In the genomic region with DNA sequence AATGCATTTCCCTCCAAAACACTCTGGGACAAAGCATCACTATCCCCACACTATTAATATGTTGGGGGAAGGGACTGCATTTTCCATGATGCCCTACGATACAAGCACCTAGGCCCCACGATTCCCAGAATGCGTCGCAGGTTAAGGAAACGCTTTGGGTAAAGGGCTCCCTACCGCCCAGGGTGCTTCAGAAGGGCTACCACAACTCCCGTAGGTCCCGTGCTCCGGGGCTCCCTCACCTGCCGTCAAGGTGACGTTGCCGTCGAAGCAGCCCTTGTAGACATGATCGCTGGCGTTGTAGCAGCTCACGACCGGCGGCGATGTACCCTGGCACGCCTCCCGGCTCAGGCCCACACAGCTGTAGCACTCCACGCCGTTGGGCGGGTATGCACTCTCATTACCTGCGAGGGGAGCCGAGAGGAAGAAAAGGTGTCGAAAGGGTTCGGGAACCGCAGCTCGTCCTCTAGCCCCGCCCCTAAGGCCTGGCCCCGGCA, we compare ENCODE assay signal across 9 cellular contexts. TPM values are rescaled to one million over a fixed set of nuclear protein-coding genes. Genes with fewer than 3 reads are reported as not detected.
DNase-seq lines count a peak whose midpoint lies in the region; ATAC-seq and TF ChIP-seq lines count a peak whose summit lies in the region.
"Had no signal": no experiment of that assay in that cellular context is flagged by ENCODE, and none has a peak within 500 bp of the region (broad histone marks: within the 10 kb centered on the region; RNA-seq: fewer than 3 reads in every experiment).

No MANE protein-coding gene starts in this region.

- H3K9ac ChIP-seq in mesenchymal stem cell (ENCODE audit: low read length): peak overlapping the region; percentile 14

- peak in 2 of 3 donors; percentile 7 to 55 for TF ChIP-seq POLR2A in body of pancreas (IDR thresholded peaks at IDR 0.05)
- TF ChIP-seq POLR2A in uterus (IDR thresholded peaks at IDR 0.05): no peak

- H2BK15ac ChIP-seq in mesenchymal stem cell (ENCODE audit: low read depth, poor library complexity, severe bottlenecking): peak overlapping the region; percentile 91

- peak overlapping the region in 1 of 2 experiments; percentile 67 for H3K23ac ChIP-seq in mesenchymal stem cell (ENCODE audit: low read length in 2 of 2)

- peak overlapping the region; percentile 9 for H2BK5ac ChIP-seq in mesenchymal stem cell (ENCODE audit: low read depth, low read length, poor library complexity, severe bottlenecking)

- peak overlapping the region in 1 of 2 experiments; percentile 47 for H2BK12ac ChIP-seq in mesenchymal stem cell (ENCODE audit: low read length in 2 of 2)

- peaks cover 0 to 16% of the 10 kb centered on the region in 2 donors for H3K4me1 ChIP-seq in right atrium auricular region
- peaks cover 15% of the 10 kb centered on the region for H3K4me1 ChIP-seq in body of pancreas
- peaks cover 18% of the 10 kb centered on the region for H3K4me1 ChIP-seq in mesenchymal stem cell (ENCODE audit: control insufficient read depth, insufficient read depth, low read depth, low read length)
- peaks cover 0 to 8% of the 10 kb centered on the region in 2 donors for H3K4me1 ChIP-seq in uterus

- ATAC-seq in body of pancreas: no peak

- peak overlapping the region; percentile 99 for H2AFZ ChIP-seq in mesenchymal stem cell (ENCODE audit: low read depth, low read length)

- intact Hi-C loops in cardiac septum (cut with DNase I) (loop anchor here (5.0 kb wide), 1 partner anchor 39 kb away; the partner anchor contains the start of gene PHLDB3), body of pancreas (cut with DNase I) (no loop called here), uterus (cut with DNase I; ENCODE audit: low total_unique reads) (loop anchor here (5.0 kb wide), 1 partner anchor 54 kb away; no protein-coding TSS in a partner anchor)

- H4K91ac ChIP-seq in mesenchymal stem cell (ENCODE audit: low read length): no peak overlapping the region

- peak overlapping the region; percentile 51 to 72 for H3K4me3 ChIP-seq in right atrium auricular region
- H3K4me3 ChIP-seq in body of pancreas: peak overlapping the region in 1 of 2 donors; percentile 39
- H3K4me3 ChIP-seq in mesenchymal stem cell (ENCODE audit: insufficient read depth in 1 of 2, low read depth in 1 of 2, low read length in 2 of 2): peak overlapping the region; percentile 71 to 86
- H3K4me3 ChIP-seq in uterus: peak overlapping the region; percentile 62 to 65

- H3K14ac ChIP-seq in mesenchymal stem cell (ENCODE audit: low read length in 2 of 2): peak overlapping the region in 1 of 2 experiments; percentile 77

- H3K4ac ChIP-seq in mesenchymal stem cell (ENCODE audit: low read depth in 1 of 2, low read length in 2 of 2): peak overlapping the region in 1 of 2 experiments; percentile 71

- peak overlapping the region; percentile 96 for H3K4me2 ChIP-seq in mesenchymal stem cell (ENCODE audit: low read length, poor library complexity, severe bottlenecking)

- H3K36me3 ChIP-seq in right atrium auricular region (no peaks in the 10 kb centered on the region), body of pancreas (replicated peaks in 1 of 2; ENCODE audit: insufficient read depth in 1 of 2, low read depth in 2 of 2) (no peaks in the 10 kb centered on the region), mesenchymal stem cell (ENCODE audit: control insufficient read depth in 1 of 2, insufficient read depth in 2 of 2, low read depth in 1 of 2, low read length in 2 of 2) (no peaks in the 10 kb centered on the region), uterus (no peaks in the 10 kb centered on the region)

- H3K9me3 ChIP-seq in right atrium auricular region (no peaks in the 10 kb centered on the region), body of pancreas (no peaks in the 10 kb centered on the region), mesenchymal stem cell (ENCODE audit: control insufficient read depth, low read length) (no peaks in the 10 kb centered on the region), uterus (no peaks in the 10 kb centered on the region)

- H2AK5ac ChIP-seq in mesenchymal stem cell (ENCODE audit: low read length, severe bottlenecking): no peak overlapping the region

- DNase-seq in right atrium auricular region (ENCODE audit: low spot score): no peak
- DNase-seq in cardiac septum (ENCODE audit: low spot score): no peak
- no peak for DNase-seq in body of pancreas
- DNase-seq in mesenchymal stem cell: no peak
- DNase-seq in uterus: no peak
- no peak for DNase-seq in G401 (ENCODE audit: low spot score)
- DNase-seq in superior temporal gyrus (ENCODE audit: extremely low spot score): no peak
- DNase-seq in NCI-H1694 treated with DMSO at 0.1 percent for 48 hours (lab: John Stamatoyannopoulos, UW): no peak

- in situ Hi-C loops in G401 (cut with HindIII; ENCODE audit: low sequenced_read_pairs): no loop called here

- no peaks in the 10 kb centered on the region for H3K27me3 ChIP-seq in right atrium auricular region
- H3K27me3 ChIP-seq in body of pancreas: peaks cover 0 to 7% of the 10 kb centered on the region in 2 donors
- H3K27me3 ChIP-seq in mesenchymal stem cell (ENCODE audit: control insufficient read depth in 1 of 2, insufficient read depth in 1 of 2, low read length in 2 of 2): peaks cover 18 to 31% of the 10 kb centered on the region in 2 experiments
- H3K27me3 ChIP-seq in uterus: no peaks in the 10 kb centered on the region

- peak overlapping the region; percentile 29 for H4K8ac ChIP-seq in mesenchymal stem cell (ENCODE audit: low read length)

- peak overlapping the region; percentile 8 to 85 for H3K18ac ChIP-seq in mesenchymal stem cell (ENCODE audit: low read depth in 1 of 2, low read length in 2 of 2)

- TF ChIP-seq CTCF in right atrium auricular region (IDR thresholded peaks at IDR 0.05) (no peak), body of pancreas (IDR thresholded peaks at IDR 0.05) (no peak), uterus (IDR thresholded peaks at IDR 0.05) (peak in 1 of 4 experiments; percentile 2)

- H2BK120ac ChIP-seq in mesenchymal stem cell (ENCODE audit: low read depth, low read length): no peak overlapping the region

- 3 to 31% methylated on average over 11 to 32 of the region's 32 CpGs for WGBS in body of pancreas, 2 donors
- WGBS in mesenchymal stem cell: 5% methylated on average over 30 of the region's 32 CpGs

- H3K27ac ChIP-seq in right atrium auricular region (peak overlapping the region in 1 of 2 donors; percentile 83), body of pancreas (peak overlapping the region in 2 of 4 donors; percentile 60 to 83), mesenchymal stem cell (ENCODE audit: low read length, poor library complexity, severe bottlenecking) (no peak overlapping the region), uterus (peak overlapping the region; percentile 30 to 90)

- H3K79me1 ChIP-seq in mesenchymal stem cell (replicated peaks; ENCODE audit: low read length, poor library complexity, severe bottlenecking): no peaks in the 10 kb centered on the region

RNA-seq across cellular contexts. Expression of gene LYPD3, which starts 2.5 kb away (rescaled TPM):
- total RNA-seq in right atrium auricular region (under 1 TPM in 1 of 2 donors, not detected in 1; 0.90 TPM), cardiac septum (not detected), body of pancreas (under 1 TPM in 1 of 2 donors, not detected in 1; 0.26 TPM), uterus (1 to 10 TPM in 1 of 4 donors, under 1 TPM in 1, not detected in 2; 0.28 to 2.4 TPM)
- 0.54 TPM for polyA plus RNA-seq in mesenchymal stem cell (2013, experiment 1 of 2)
- 0.55 TPM for polyA plus RNA-seq in mesenchymal stem cell (2013, experiment 2 of 2)
- not detected in 2 replicates for total RNA-seq in G401 (2014; rRNA removed; shearing (Covaris generic))

RNA-seq across cellular contexts. Expression of gene PHLDB3, which starts 41.6 kb away (rescaled TPM):
- total RNA-seq in right atrium auricular region (1 to 10 TPM; 3.6 to 7.7 TPM), cardiac septum (7.3 TPM), body of pancreas (10 to 100 TPM; 14.5 to 16.9 TPM), uterus (10 to 100 TPM in 2 of 4 donors, under 1 TPM in 2; 0.51 to 27.1 (median 6.1) TPM)
- 6.6 TPM for polyA plus RNA-seq in mesenchymal stem cell (2013, experiment 1 of 2)
- polyA plus RNA-seq in mesenchymal stem cell (2013, experiment 2 of 2): 6.1 TPM
- total RNA-seq in G401 (2014; rRNA removed; shearing (Covaris generic)): 51.2 and 77.2 TPM in 2 replicates

RNA-seq across cellular contexts. Expression of gene TEX101, which starts 48.2 kb away (rescaled TPM):
- total RNA-seq in right atrium auricular region (not detected), cardiac septum (not detected), body of pancreas (not detected), uterus (not detected)
- polyA plus RNA-seq in mesenchymal stem cell (2013, experiment 1 of 2): not detected
- polyA plus RNA-seq in mesenchymal stem cell (2013, experiment 2 of 2): not detected
- total RNA-seq in G401 (2014; rRNA removed; shearing (Covaris generic)): 1.7 TPM in 1 of 2 replicates, not detected in the other
- total RNA-seq: temporal lobe had no signal

Comparison
In these comparisons a context has a peak if more than half of its experiments do, and no peak if none do; other contexts are left out.
1. POLR2A ChIP-seq: peak in body of pancreas (2 of 3); none in uterus (0 of 2).